In genomic region chr21:15455819-15456462, GRCh38 we compare ENCODE assay signal across 1 cellular context.
A peak's percentile ranks its signal among the peaks of the same experiment; 100 is the strongest.
TF ChIP-seq lines count a peak whose summit lies in the region.

No MANE protein-coding gene starts in this region.

TF ChIP-seq in HepG2, 621 proteins besides CTCF, POLR2A, EP300 and RAD21 (continued from another document and continues in another):
- TF ChIP-seq AKNA (CRISPR knock-in tag; IDR thresholded peaks at IDR 0.05; ENCODE audit: borderline replicate concordance) = no peak
- TF ChIP-seq, protein P1, sequence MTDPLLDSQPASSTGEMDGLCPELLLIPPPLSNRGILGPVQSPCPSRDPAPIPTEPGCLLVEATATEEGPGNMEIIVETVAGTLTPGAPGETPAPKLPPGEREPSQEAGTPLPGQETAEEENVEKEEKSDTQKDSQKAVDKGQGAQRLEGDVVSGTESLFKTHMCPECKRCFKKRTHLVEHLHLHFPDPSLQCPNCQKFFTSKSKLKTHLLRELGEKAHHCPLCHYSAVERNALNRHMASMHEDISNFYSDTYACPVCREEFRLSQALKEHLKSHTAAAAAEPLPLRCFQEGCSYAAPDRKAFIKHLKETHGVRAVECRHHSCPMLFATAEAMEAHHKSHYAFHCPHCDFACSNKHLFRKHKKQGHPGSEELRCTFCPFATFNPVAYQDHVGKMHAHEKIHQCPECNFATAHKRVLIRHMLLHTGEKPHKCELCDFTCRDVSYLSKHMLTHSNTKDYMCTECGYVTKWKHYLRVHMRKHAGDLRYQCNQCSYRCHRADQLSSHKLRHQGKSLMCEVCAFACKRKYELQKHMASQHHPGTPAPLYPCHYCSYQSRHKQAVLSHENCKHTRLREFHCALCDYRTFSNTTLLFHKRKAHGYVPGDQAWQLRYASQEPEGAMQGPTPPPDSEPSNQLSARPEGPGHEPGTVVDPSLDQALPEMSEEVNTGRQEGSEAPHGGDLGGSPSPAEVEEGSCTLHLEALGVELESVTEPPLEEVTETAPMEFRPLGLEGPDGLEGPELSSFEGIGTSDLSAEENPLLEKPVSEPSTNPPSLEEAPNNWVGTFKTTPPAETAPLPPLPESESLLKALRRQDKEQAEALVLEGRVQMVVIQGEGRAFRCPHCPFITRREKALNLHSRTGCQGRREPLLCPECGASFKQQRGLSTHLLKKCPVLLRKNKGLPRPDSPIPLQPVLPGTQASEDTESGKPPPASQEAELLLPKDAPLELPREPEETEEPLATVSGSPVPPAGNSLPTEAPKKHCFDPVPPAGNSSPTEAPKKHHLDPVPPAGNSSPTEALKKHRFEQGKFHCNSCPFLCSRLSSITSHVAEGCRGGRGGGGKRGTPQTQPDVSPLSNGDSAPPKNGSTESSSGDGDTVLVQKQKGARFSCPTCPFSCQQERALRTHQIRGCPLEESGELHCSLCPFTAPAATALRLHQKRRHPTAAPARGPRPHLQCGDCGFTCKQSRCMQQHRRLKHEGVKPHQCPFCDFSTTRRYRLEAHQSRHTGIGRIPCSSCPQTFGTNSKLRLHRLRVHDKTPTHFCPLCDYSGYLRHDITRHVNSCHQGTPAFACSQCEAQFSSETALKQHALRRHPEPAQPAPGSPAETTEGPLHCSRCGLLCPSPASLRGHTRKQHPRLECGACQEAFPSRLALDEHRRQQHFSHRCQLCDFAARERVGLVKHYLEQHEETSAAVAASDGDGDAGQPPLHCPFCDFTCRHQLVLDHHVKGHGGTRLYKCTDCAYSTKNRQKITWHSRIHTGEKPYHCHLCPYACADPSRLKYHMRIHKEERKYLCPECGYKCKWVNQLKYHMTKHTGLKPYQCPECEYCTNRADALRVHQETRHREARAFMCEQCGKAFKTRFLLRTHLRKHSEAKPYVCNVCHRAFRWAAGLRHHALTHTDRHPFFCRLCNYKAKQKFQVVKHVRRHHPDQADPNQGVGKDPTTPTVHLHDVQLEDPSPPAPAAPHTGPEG (CRISPR knock-in tag; IDR thresholded peaks at IDR 0.05) = 0 out of 2 replicates have a peak, but pooled peaks have one; percentile 45
- TF ChIP-seq RXRB (CRISPR knock-in tag; IDR thresholded peaks at IDR 0.05; ENCODE audit: borderline replicate concordance) = peak; percentile 75
- TF ChIP-seq ZBTB44 (CRISPR knock-in tag; IDR thresholded peaks at IDR 0.05) = no peak
- no peak for TF ChIP-seq ZNF274 (CRISPR knock-in tag; IDR thresholded peaks at IDR 0.05)
- no peak for TF ChIP-seq HDAC6 (IDR thresholded peaks at IDR 0.05; ENCODE audit: low read depth, low read length)
- TF ChIP-seq ZSCAN21 (CRISPR knock-in tag; IDR thresholded peaks at IDR 0.05; ENCODE audit: borderline replicate concordance) = no peak
- no peak for TF ChIP-seq ZNF660 (CRISPR knock-in tag; IDR thresholded peaks at IDR 0.05; ENCODE audit: borderline replicate concordance, low read depth)
- TF ChIP-seq ZFY (CRISPR knock-in tag; IDR thresholded peaks at IDR 0.05) = peak; percentile 46
- no peak for TF ChIP-seq ZNF597 (CRISPR knock-in tag; IDR thresholded peaks at IDR 0.05)
- TF ChIP-seq ZNF451 (CRISPR knock-in tag; IDR thresholded peaks at IDR 0.05) = peak; percentile 58; the same call in 1 of the 2 replicates
- TF ChIP-seq MAFG (CRISPR knock-in tag; IDR thresholded peaks at IDR 0.05) = no peak
- peak; percentile 67; the same call in 1 of the 2 replicates for TF ChIP-seq GFI1 (CRISPR knock-in tag; IDR thresholded peaks at IDR 0.05; ENCODE audit: borderline replicate concordance)
- TF ChIP-seq CEBPB (IDR thresholded peaks at IDR 0.05; ENCODE audit: borderline replicate concordance, low read depth, low read length) = peak; percentile 57; the same call in 1 of the 2 replicates
- TF ChIP-seq, protein P2, sequence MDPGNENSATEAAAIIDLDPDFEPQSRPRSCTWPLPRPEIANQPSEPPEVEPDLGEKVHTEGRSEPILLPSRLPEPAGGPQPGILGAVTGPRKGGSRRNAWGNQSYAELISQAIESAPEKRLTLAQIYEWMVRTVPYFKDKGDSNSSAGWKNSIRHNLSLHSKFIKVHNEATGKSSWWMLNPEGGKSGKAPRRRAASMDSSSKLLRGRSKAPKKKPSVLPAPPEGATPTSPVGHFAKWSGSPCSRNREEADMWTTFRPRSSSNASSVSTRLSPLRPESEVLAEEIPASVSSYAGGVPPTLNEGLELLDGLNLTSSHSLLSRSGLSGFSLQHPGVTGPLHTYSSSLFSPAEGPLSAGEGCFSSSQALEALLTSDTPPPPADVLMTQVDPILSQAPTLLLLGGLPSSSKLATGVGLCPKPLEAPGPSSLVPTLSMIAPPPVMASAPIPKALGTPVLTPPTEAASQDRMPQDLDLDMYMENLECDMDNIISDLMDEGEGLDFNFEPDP (CRISPR knock-in tag; conservative IDR thresholded peaks at IDR 0.05) = no peak
- TF ChIP-seq ZNF615 (CRISPR knock-in tag; IDR thresholded peaks at IDR 0.05; ENCODE audit: borderline replicate concordance) = no peak
- TF ChIP-seq SNAPC4 (CRISPR knock-in tag; IDR thresholded peaks at IDR 0.05) = 0 out of 2 replicates have a peak, but pooled peaks have one; percentile 41
- TF ChIP-seq REXO4 (CRISPR knock-in tag; IDR thresholded peaks at IDR 0.05; ENCODE audit: borderline replicate concordance) = no peak
- no peak for TF ChIP-seq KLF12 (CRISPR knock-in tag; IDR thresholded peaks at IDR 0.05; ENCODE audit: borderline replicate concordance)
- TF ChIP-seq ZHX1 (CRISPR knock-in tag; IDR thresholded peaks at IDR 0.05; ENCODE audit: low read depth) = no peak
- no peak for TF ChIP-seq HOXA5 (CRISPR knock-in tag; IDR thresholded peaks at IDR 0.05)
- TF ChIP-seq, protein P3, sequence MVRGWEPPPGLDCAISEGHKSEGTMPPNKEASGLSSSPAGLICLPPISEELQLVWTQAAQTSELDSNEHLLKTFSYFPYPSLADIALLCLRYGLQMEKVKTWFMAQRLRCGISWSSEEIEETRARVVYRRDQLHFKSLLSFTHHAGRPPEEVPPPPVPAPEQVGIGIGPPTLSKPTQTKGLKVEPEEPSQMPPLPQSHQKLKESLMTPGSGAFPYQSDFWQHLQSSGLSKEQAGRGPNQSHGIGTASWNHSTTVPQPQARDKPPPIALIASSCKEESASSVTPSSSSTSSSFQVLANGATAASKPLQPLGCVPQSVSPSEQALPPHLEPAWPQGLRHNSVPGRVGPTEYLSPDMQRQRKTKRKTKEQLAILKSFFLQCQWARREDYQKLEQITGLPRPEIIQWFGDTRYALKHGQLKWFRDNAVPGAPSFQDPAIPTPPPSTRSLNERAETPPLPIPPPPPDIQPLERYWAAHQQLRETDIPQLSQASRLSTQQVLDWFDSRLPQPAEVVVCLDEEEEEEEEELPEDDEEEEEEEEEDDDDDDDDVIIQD (CRISPR knock-in tag; IDR thresholded peaks at IDR 0.05; ENCODE audit: low read depth) = peak; percentile 93
- TF ChIP-seq KDM5A (IDR thresholded peaks at IDR 0.05; ENCODE audit: borderline replicate concordance, low read length) = no peak
- TF ChIP-seq ZNF747 (CRISPR knock-in tag; IDR thresholded peaks at IDR 0.05; ENCODE audit: borderline replicate concordance) = 0 out of 2 replicates have a peak, but pooled peaks have one; percentile 67
- TF ChIP-seq TBX3 (IDR thresholded peaks at IDR 0.05; ENCODE audit: borderline replicate concordance) = no peak
- no peak for TF ChIP-seq SRY (CRISPR knock-in tag; IDR thresholded peaks at IDR 0.05)
- TF ChIP-seq BRCA1 (CRISPR knock-in tag; IDR thresholded peaks at IDR 0.05) = no peak
- TF ChIP-seq CBFB (CRISPR knock-in tag; IDR thresholded peaks at IDR 0.05) = no peak
